ENCODE assay signal across 8 cellular contexts in the genomic region with DNA sequence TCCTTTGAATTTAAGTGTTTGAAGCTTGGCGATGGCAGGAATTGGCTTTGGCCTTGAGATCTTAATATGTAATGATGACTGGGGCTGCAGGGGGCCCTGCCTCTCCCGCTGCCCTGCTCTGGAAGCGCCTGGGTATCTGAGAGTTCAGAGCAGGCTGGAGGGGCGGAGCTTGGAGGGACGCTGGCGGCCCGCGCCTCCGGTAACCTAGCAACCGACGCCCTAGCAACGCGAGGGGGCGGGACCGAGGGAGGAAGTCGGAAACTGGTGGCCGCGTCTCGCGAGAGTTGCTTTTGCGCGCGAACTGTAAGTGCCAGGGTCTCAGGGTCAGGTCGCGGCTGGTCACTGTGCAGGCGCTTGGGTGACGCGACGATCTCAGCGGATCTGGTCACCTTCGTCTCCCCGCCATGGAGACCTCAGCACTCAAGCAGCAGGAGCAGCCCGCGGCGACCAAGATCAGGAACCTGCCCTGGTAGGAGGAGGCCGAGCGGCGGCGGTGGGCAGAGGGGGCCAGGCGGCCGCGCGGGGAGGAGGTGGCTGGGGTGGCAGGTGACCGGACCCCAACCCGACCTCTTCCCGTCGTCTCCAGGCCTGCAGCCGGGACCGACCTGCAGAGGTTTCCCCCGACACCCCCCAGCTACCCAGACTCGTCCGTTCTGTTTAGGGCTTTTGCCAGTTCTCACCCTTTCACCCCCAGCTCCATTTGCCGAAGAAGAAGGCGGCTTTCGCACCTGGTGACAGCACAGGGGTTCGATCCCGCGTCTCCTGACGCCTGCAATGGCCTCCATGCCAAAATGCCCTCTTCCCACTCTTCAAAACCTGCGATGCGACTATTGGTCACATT. TPM values are rescaled to one million over a fixed set of nuclear protein-coding genes. Genes with fewer than 3 reads are reported as not detected.
A peak's percentile ranks its signal among the peaks of the same experiment; 100 is the strongest.
DNase-seq lines count a peak whose midpoint lies in the region; ATAC-seq and TF ChIP-seq lines count a peak whose summit lies in the region.

A gene with protein sequence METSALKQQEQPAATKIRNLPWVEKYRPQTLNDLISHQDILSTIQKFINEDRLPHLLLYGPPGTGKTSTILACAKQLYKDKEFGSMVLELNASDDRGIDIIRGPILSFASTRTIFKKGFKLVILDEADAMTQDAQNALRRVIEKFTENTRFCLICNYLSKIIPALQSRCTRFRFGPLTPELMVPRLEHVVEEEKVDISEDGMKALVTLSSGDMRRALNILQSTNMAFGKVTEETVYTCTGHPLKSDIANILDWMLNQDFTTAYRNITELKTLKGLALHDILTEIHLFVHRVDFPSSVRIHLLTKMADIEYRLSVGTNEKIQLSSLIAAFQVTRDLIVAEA (plus strand): TSS at position 280 of the 841 bp plus-strand sequence. CDS start 125 bp downstream, at position 405.

- TF ChIP-seq CTCF in MM.1S (IDR thresholded peaks at IDR 0.05; ENCODE audit: low read length) (no peak), neural cell (IDR thresholded peaks at IDR 0.05; ENCODE audit: poor library complexity, severe bottlenecking) (no peak)

- TF ChIP-seq RAD21 in neural cell (conservative IDR thresholded peaks at IDR 0.05) = peak; percentile 53

- peak within 1 kb of the TSS; percentile 94 to 98 for H3K4me3 Mint-ChIP-seq in stimulated activated naive CD8-positive, alpha-beta T cell treated with anti-CD3 and anti-CD28 coated beads, Interleukin-15, amount 100 ng/mL, for 72 hours

- H3K4me3 ChIP-seq in HAP-1 (peak within 1 kb of the TSS; percentile 81), MM.1S (ENCODE audit: low read length) (peak within 1 kb of the TSS; percentile 82), neural cell (ENCODE audit: low read length) (peak within 1 kb of the TSS; percentile 96)

- H3K4me1 Mint-ChIP-seq in stimulated activated naive CD8-positive, alpha-beta T cell treated with anti-CD3 and anti-CD28 coated beads, Interleukin-15, amount 100 ng/mL, for 72 hours = peaks cover 23% of the 10 kb centered on the region

- H3K4me1 ChIP-seq in HAP-1 (peaks cover 13% of the 10 kb centered on the region), MM.1S (ENCODE audit: low read length) (no peaks in the 10 kb centered on the region)

- H3K27me3 ChIP-seq in HAP-1 (ENCODE audit: low read depth) (no peaks in the 10 kb centered on the region), MM.1S (replicated peaks; ENCODE audit: insufficient read depth, low read length) (no peaks in the 10 kb centered on the region), neural cell (ENCODE audit: insufficient read depth, low read depth, low read length) (no peaks in the 10 kb centered on the region)

- peak within 1 kb of the TSS; percentile 98 for H3K27ac Mint-ChIP-seq in stimulated activated naive CD8-positive, alpha-beta T cell treated with anti-CD3 and anti-CD28 coated beads, Interleukin-15, amount 100 ng/mL, for 72 hours

- peaks cover 18% of the 10 kb centered on the region for H3K79me2 ChIP-seq in MM.1S (ENCODE audit: low read length)
- peaks cover 15% of the 10 kb centered on the region for H3K79me2 ChIP-seq in neural cell (replicated peaks; ENCODE audit: insufficient read depth, low read length)

- DNase-seq in G401 (ENCODE audit: low spot score) (peak; percentile 97), HAP-1 (ENCODE audit: low spot score in 2 of 2) (peak; percentile 96 to 99), MM.1S (peak; percentile 94), SHP77 treated with DMSO at 0.1 percent for 48 hours (lab: John Stamatoyannopoulos, UW) (peak; percentile 94), fibroblast of the conjunctiva (ENCODE audit: low read depth) (peak; percentile 95)
- DNase-seq in activated effector memory CD4-positive, alpha-beta T cell treated with Interleukin-2 at 50 U/mL for 16 hours = peak; percentile 96
- DNase-seq in stimulated activated naive CD8-positive, alpha-beta T cell treated with anti-CD3 and anti-CD28 coated beads, Interleukin-15, amount 100 ng/mL, for 72 hours = peak; percentile 94 to 97

- H3K36me3 ChIP-seq in HAP-1 (replicated peaks) (peaks cover 29% of the 10 kb centered on the region), MM.1S (replicated peaks; ENCODE audit: insufficient read depth, low read length) (no peaks in the 10 kb centered on the region), neural cell (ENCODE audit: insufficient read depth, low read length) (no peaks in the 10 kb centered on the region)

- no peaks in the 10 kb centered on the region for H4K20me1 ChIP-seq in MM.1S (ENCODE audit: insufficient read depth, low read length)
- no peaks in the 10 kb centered on the region for H4K20me1 ChIP-seq in neural cell (ENCODE audit: insufficient read depth)

- H3F3A ChIP-seq in MM.1S (ENCODE audit: insufficient read depth, low read length) (no peaks in the 10 kb centered on the region), neural cell (ENCODE audit: insufficient read depth, low read length, poor library complexity, severe bottlenecking) (no peaks in the 10 kb centered on the region)

- ATAC-seq in stimulated activated naive CD8-positive, alpha-beta T cell treated with anti-CD3 and anti-CD28 coated beads, Interleukin-15, amount 100 ng/mL, for 72 hours = peak; percentile 97

- no peaks in the 10 kb centered on the region for H3K27me3 Mint-ChIP-seq in stimulated activated naive CD8-positive, alpha-beta T cell treated with anti-CD3 and anti-CD28 coated beads, Interleukin-15, amount 100 ng/mL, for 72 hours

- H3K9me2 ChIP-seq in MM.1S (replicated peaks; ENCODE audit: insufficient read depth, low read length) = no peaks in the 10 kb centered on the region
- H3K9me2 ChIP-seq in neural cell (ENCODE audit: insufficient read depth, low read length) = no peaks in the 10 kb centered on the region

- no peaks in the 10 kb centered on the region for H3K9me3 Mint-ChIP-seq in stimulated activated naive CD8-positive, alpha-beta T cell treated with anti-CD3 and anti-CD28 coated beads, Interleukin-15, amount 100 ng/mL, for 72 hours

- H3K27ac ChIP-seq in MM.1S (ENCODE audit: low read length) (peak within 1 kb of the TSS; percentile 29; the same call in 1 of the 2 replicates), neural cell (ENCODE audit: low read length) (peak within 1 kb of the TSS; percentile 68)

- H3K9me3 ChIP-seq in HAP-1 (no peaks in the 10 kb centered on the region), MM.1S (replicated peaks; ENCODE audit: insufficient read depth, low read length) (no peaks in the 10 kb centered on the region), neural cell (ENCODE audit: low read length) (no peaks in the 10 kb centered on the region)

- no peak for TF ChIP-seq EP300 in neural cell (conservative IDR thresholded peaks at IDR 0.05; ENCODE audit: poor library complexity, severe bottlenecking)

- in situ Hi-C loops in G401 (cut with HindIII; ENCODE audit: low sequenced_read_pairs) (no loop called here), HAP-1 (cut with MboI; ENCODE audit: low sequenced_read_pairs) (loop anchor here (10.0 kb wide), 1 partner anchor 142 kb away; no protein-coding TSS in a partner anchor)

- H3K4me2 ChIP-seq in MM.1S (ENCODE audit: low read depth, low read length) (peak within 1 kb of the TSS; percentile 69), neural cell (ENCODE audit: low read length) (peak within 1 kb of the TSS; percentile 90)

- peak within 1 kb of the TSS; percentile 81 for H3K9ac ChIP-seq in MM.1S (ENCODE audit: low read length)
- H3K9ac ChIP-seq in neural cell (ENCODE audit: low read length) = peak within 1 kb of the TSS; percentile 72

- H2AFZ ChIP-seq in MM.1S (ENCODE audit: low read length) (peak within 1 kb of the TSS; percentile 70), neural cell (ENCODE audit: low read depth, low read length) (peak within 1 kb of the TSS; percentile 48)

TF ChIP-seq in neural cell, 6 proteins besides CTCF, POLR2A, EP300 and RAD21:
- TF ChIP-seq, protein P1, sequence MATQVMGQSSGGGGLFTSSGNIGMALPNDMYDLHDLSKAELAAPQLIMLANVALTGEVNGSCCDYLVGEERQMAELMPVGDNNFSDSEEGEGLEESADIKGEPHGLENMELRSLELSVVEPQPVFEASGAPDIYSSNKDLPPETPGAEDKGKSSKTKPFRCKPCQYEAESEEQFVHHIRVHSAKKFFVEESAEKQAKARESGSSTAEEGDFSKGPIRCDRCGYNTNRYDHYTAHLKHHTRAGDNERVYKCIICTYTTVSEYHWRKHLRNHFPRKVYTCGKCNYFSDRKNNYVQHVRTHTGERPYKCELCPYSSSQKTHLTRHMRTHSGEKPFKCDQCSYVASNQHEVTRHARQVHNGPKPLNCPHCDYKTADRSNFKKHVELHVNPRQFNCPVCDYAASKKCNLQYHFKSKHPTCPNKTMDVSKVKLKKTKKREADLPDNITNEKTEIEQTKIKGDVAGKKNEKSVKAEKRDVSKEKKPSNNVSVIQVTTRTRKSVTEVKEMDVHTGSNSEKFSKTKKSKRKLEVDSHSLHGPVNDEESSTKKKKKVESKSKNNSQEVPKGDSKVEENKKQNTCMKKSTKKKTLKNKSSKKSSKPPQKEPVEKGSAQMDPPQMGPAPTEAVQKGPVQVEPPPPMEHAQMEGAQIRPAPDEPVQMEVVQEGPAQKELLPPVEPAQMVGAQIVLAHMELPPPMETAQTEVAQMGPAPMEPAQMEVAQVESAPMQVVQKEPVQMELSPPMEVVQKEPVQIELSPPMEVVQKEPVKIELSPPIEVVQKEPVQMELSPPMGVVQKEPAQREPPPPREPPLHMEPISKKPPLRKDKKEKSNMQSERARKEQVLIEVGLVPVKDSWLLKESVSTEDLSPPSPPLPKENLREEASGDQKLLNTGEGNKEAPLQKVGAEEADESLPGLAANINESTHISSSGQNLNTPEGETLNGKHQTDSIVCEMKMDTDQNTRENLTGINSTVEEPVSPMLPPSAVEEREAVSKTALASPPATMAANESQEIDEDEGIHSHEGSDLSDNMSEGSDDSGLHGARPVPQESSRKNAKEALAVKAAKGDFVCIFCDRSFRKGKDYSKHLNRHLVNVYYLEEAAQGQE (IDR thresholded peaks at IDR 0.05; ENCODE audit: borderline replicate concordance) = no peak
- TF ChIP-seq MXI1 (conservative IDR thresholded peaks at IDR 0.05; ENCODE audit: poor library complexity, severe bottlenecking) (peak; percentile 95), SMC3 (conservative IDR thresholded peaks at IDR 0.05; ENCODE audit: poor library complexity) (peak; percentile 63), POLR2AphosphoS5 (IDR thresholded peaks at IDR 0.05) (peak; percentile 68)

RNA-seq across cellular contexts. Expression of the gene that starts here (rescaled TPM):
- total RNA-seq in G401 (2014; rRNA removed; shearing (Covaris generic)) = 61.6 and 64.0 TPM in 2 replicates
- polyA plus RNA-seq in neural cell = 36.5 and 39.4 TPM in 2 replicates
- polyA minus RNA-seq in neural cell = 18.3 and 19.1 TPM in 2 replicates

Comparison
In these comparisons a context has a peak if more than half of its experiments do, and no peak if none do; other contexts are left out.
1. Peak in every context shown above with its lines: DNase-seq, ATAC-seq, H3K4me3 ChIP-seq and H3K27ac ChIP-seq.